ENCODE assay signal across 12 cellular contexts in the genomic region with DNA sequence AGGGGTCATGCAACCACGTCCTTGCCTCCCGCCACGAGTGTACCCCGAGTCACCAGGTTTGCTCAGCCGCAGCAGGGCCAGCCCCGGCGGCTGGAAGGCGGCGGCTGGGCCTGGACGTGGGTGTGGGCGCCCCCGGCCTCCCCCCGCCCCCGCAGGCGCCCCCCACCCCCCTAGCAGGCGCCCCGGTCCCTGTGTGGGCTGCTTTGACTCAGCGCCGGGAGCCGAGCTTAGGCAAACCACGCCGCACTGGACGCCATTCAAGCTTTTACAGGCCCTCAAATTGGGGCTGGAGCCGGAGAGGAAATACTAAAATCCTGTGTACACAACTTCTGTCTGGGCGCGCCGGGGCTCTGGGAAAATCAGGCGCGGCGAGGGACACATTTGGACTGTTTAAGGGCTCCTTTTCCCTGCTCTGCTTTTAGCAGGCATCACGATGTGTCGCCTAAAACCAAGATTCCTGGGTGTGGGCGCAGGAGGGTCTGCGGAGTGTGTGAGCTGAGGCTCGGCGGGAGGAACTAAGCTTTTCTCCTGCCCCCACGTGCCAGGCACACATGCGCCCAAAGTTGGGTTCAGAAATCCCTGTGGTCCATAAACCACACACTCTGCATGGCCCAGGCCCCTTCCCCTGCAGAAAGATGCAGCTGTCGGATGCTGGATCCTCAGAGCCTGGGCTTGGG. TPM values are rescaled to one million over a fixed set of nuclear protein-coding genes. Genes with fewer than 3 reads are reported as not detected.
DNase-seq lines count a peak whose midpoint lies in the region; ATAC-seq and TF ChIP-seq lines count a peak whose summit lies in the region.
"Had no signal": no experiment of that assay in that cellular context is flagged by ENCODE, and none has a peak within 500 bp of the region (broad histone marks: within the 10 kb centered on the region; RNA-seq: fewer than 3 reads in every experiment).

No MANE protein-coding gene starts in this region.

- no peak overlapping the region for H3K27ac ChIP-seq in CD8-positive, alpha-beta T cell (ENCODE audit: low read depth, low read length)
- H3K27ac ChIP-seq: HL-60 had no signal

- H3K36me3 ChIP-seq in CD8-positive, alpha-beta T cell (ENCODE audit: insufficient read depth, low read length) = no peaks in the 10 kb centered on the region

- H3K4me3 Mint-ChIP-seq in osteocyte (ENCODE audit: unreplicated experiment) = no peak overlapping the region
- H3K4me3 Mint-ChIP-seq in CD8-positive, alpha-beta T cell = no peak overlapping the region
- H3K4me3 Mint-ChIP-seq: activated CD4-positive, alpha-beta T cell treated with anti-CD3 and anti-CD28 coated beads, Interleukin-2, amount 10 ng/mL, durations not matched to agents 7 days and 5 days had no signal

- CTCF ChIA-PET in CD8-positive, alpha-beta T cell (lab: Charles Lee) = interaction anchor here (1.6 to 6.2 kb wide), 4 partner anchors 9 to 268 kb away, joined by 4 to 71 read pairs (median 6); no protein-coding TSS in a partner anchor

- no peaks in the 10 kb centered on the region for H3K9me3 Mint-ChIP-seq in osteocyte (ENCODE audit: unreplicated experiment)
- no peaks in the 10 kb centered on the region for H3K9me3 Mint-ChIP-seq in CD8-positive, alpha-beta T cell
- H3K9me3 Mint-ChIP-seq: activated CD4-positive, alpha-beta T cell treated with anti-CD3 and anti-CD28 coated beads, Interleukin-2, amount 10 ng/mL, durations not matched to agents 7 days and 5 days had no signal

- TF ChIP-seq CTCF in fibroblast of mammary gland (conservative IDR thresholded peaks at IDR 0.05; ENCODE audit: control insufficient read depth, insufficient read depth, low read depth, low read length) = no peak
- TF ChIP-seq CTCF in osteocyte (IDR thresholded peaks at IDR 0.05) = no peak
- no peak for TF ChIP-seq CTCF in CD8-positive, alpha-beta T cell (IDR thresholded peaks at IDR 0.05)

- intact Hi-C loops in CD8-positive, alpha-beta T cell (cut with DNase I, micrococcal nuclease) = loop anchor here in 1 of 2 experiments (5.0 kb wide), 3 partner anchors 129 to 419 kb away; no protein-coding TSS in a partner anchor

- H3K4me1 Mint-ChIP-seq in osteocyte (ENCODE audit: unreplicated experiment) = peaks cover 5% of the 10 kb centered on the region
- H3K4me1 Mint-ChIP-seq in CD8-positive, alpha-beta T cell (ENCODE audit: low read depth) = no peaks in the 10 kb centered on the region
- H3K4me1 Mint-ChIP-seq: activated CD4-positive, alpha-beta T cell treated with anti-CD3 and anti-CD28 coated beads, Interleukin-2, amount 10 ng/mL, durations not matched to agents 7 days and 5 days had no signal

- POLR2A ChIA-PET in CD8-positive, alpha-beta T cell (lab: Charles Lee) = no interaction called here

- H3K27me3 ChIP-seq in CD8-positive, alpha-beta T cell (ENCODE audit: insufficient read depth, low read length) = no peaks in the 10 kb centered on the region

- no peak overlapping the region for H3K4me3 ChIP-seq in fibroblast of mammary gland (ENCODE audit: control insufficient read depth, low read depth, low read length)
- H3K4me3 ChIP-seq in CD8-positive, alpha-beta T cell (ENCODE audit: low read depth, low read length) = no peak overlapping the region

- peaks cover 26% of the 10 kb centered on the region for H3K27me3 Mint-ChIP-seq in osteocyte (ENCODE audit: unreplicated experiment)
- H3K27me3 Mint-ChIP-seq in CD8-positive, alpha-beta T cell (ENCODE audit: low read depth) = peaks cover 12% of the 10 kb centered on the region

- no peak for ATAC-seq in CD8-positive, alpha-beta T cell
- ATAC-seq: Panc1 had no signal

- H3K36me3 Mint-ChIP-seq in osteocyte (ENCODE audit: unreplicated experiment) = no peaks in the 10 kb centered on the region
- no peaks in the 10 kb centered on the region for H3K36me3 Mint-ChIP-seq in CD8-positive, alpha-beta T cell

- no peaks in the 10 kb centered on the region for H3K4me1 ChIP-seq in CD8-positive, alpha-beta T cell (ENCODE audit: insufficient read depth, low read length)

- peak; percentile 78 for DNase-seq in AG20443 (ENCODE audit: low spot score)
- peak; percentile 67 for DNase-seq in NCI-H69 (lab: John Stamatoyannopoulos, UW)
- DNase-seq in fibroblast of mammary gland (ENCODE audit: low read depth) = peak; percentile 62
- peak; percentile 82 for DNase-seq in osteocyte (ENCODE audit: extremely low spot score, unreplicated experiment)
- DNase-seq in CD8-positive, alpha-beta T cell = no peak
- no peak for DNase-seq in germinal center (ENCODE audit: low spot score)
- no peak for DNase-seq in activated gamma-delta T cell treated with Interleukin-2 at 50 U/mL for 16 hours
- no peak for DNase-seq in activated naive CD4-positive, alpha-beta T cell treated with anti-CD3 and anti-CD28 coated beads, Interleukin-2, amount 50 U/mL, for 16 hours
- DNase-seq: activated CD4-positive, alpha-beta T cell treated with anti-CD3 and anti-CD28 coated beads, Interleukin-2, amount 10 ng/mL, durations not matched to agents 7 days and 5 days; NCI-H1436 had no signal

- H3K9me3 ChIP-seq in CD8-positive, alpha-beta T cell (ENCODE audit: low read length) = no peaks in the 10 kb centered on the region

- H3K27ac Mint-ChIP-seq in osteocyte (ENCODE audit: unreplicated experiment) = no peak overlapping the region
- no peak overlapping the region for H3K27ac Mint-ChIP-seq in CD8-positive, alpha-beta T cell
- H3K27ac Mint-ChIP-seq: activated CD4-positive, alpha-beta T cell treated with anti-CD3 and anti-CD28 coated beads, Interleukin-2, amount 10 ng/mL, durations not matched to agents 7 days and 5 days had no signal

RNA-seq across cellular contexts. Expression of a gene that starts 57.5 kb away (rescaled TPM):
- 5.9 and 7.1 TPM in 2 replicates for total RNA-seq in osteocyte
- under 1 TPM; 0.22 to 0.39 TPM for total RNA-seq in CD8-positive, alpha-beta T cell

Comparison
In these comparisons a context has a peak if more than half of its experiments do, and no peak if none do; other contexts are left out.
1. DNase-seq: peak in AG20443 (single experiment), NCI-H69 (single experiment), fibroblast of mammary gland (single experiment) and osteocyte (single experiment); none in CD8-positive, alpha-beta T cell (0 of 7), germinal center (single experiment), activated gamma-delta T cell treated with Interleukin-2 at 50 U/mL for 16 hours (single experiment) and activated naive CD4-positive, alpha-beta T cell treated with anti-CD3 and anti-CD28 coated beads, Interleukin-2, amount 50 U/mL, for 16 hours (single experiment).